11 cellular contexts compared by ENCODE assay signal in the genomic region with DNA sequence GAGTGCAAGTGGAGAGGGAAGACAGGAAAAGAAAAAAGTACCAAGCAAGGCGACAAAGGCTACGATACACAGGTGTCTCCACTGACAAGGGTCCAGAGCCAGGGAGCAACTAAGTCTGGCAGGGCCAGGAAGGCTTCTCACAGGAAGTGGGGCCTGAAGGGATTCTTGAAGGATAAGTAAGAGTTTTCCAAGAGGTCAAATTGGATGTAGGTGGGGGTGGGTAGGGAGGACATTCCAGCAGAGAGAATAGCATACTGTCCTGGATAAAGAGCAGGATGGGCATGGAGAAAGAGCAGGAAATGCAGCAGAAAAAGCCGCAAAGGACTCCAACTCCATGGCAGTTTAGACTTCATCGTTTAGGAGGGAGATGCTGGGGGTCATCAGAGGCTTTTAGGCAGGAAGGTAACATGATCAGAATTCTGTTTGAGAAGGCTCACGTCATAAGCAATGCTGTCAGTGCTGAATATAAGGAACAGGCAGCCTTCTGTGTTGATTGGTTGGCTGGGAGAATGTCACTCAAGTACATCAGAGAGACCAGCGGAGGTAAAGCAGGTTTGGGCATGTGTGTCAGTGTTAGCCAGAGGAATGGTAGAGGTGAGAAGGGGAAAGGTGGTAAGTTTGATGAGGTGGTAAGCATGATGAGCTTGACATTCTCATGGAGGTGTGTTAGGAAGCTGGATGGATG. TPM values are rescaled to one million over a fixed set of nuclear protein-coding genes. Genes with fewer than 3 reads are reported as not detected.
DNase-seq lines count a peak whose midpoint lies in the region; ATAC-seq, FAIRE-seq and TF ChIP-seq lines count a peak whose summit lies in the region.
"Had no signal": no experiment of that assay in that cellular context is flagged by ENCODE, and none has a peak within 500 bp of the region (broad histone marks: within the 10 kb centered on the region; RNA-seq: fewer than 3 reads in every experiment).

No MANE protein-coding gene starts in this region.

- H2AFZ ChIP-seq in GM23338 = no peak overlapping the region; the same call in 1 of the 2 replicates

- H3K9me3 Mint-ChIP-seq in GM23338 (no peaks in the 10 kb centered on the region; the same call in 2 of the 3 replicates), chondrocyte (ENCODE audit: low read depth) (no peaks in the 10 kb centered on the region)
- H3K9me3 Mint-ChIP-seq in effector memory CD8-positive, alpha-beta T cell = no peaks in the 10 kb centered on the region

- H3K27ac Mint-ChIP-seq in GM23338 (no peak overlapping the region), chondrocyte (ENCODE audit: unreplicated experiment) (no peak overlapping the region)
- peak overlapping the region; percentile 81 to 97 for H3K27ac Mint-ChIP-seq in effector memory CD8-positive, alpha-beta T cell

- H4K20me1 ChIP-seq in GM23338 (replicated peaks; ENCODE audit: insufficient read depth) = no peaks in the 10 kb centered on the region

- H3K27ac ChIP-seq in GM23338 (ENCODE audit: low read depth) (no peak overlapping the region), SJCRH30 (peak overlapping the region; percentile 91), small intestine (ENCODE audit: low read depth in 1 of 2, low read length in 1 of 2) (peak overlapping the region; percentile 57 to 86)
- H3K27ac ChIP-seq: brain microvascular endothelial cell had no signal

- H3K4me3 ChIP-seq in GM23338 = no peak overlapping the region
- no peak overlapping the region for H3K4me3 ChIP-seq in SJCRH30
- H3K4me3 ChIP-seq in small intestine (ENCODE audit: low read depth in 1 of 2, low read length in 2 of 2) = no peak overlapping the region

- H3K27me3 ChIP-seq in GM23338 (ENCODE audit: insufficient read depth) (no peaks in the 10 kb centered on the region), SJCRH30 (no peaks in the 10 kb centered on the region), small intestine (ENCODE audit: control insufficient read depth in 2 of 2, insufficient read depth in 2 of 2, low read length in 2 of 2) (no peaks in the 10 kb centered on the region)
- H3K27me3 ChIP-seq: brain microvascular endothelial cell had no signal

- ATAC-seq in GM23338 (no peak), GM21825 (IDR thresholded peaks at IDR 0.05; ENCODE audit: unreplicated experiment) (no peak)
- ATAC-seq in effector memory CD8-positive, alpha-beta T cell (replicated peaks) = peak; percentile 12
- ATAC-seq: HCT116 had no signal

- TF ChIP-seq CTCF in GM23338 (conservative IDR thresholded peaks at IDR 0.05; ENCODE audit: low read depth in 2 of 2) = no peak
- TF ChIP-seq CTCF in chondrocyte (IDR thresholded peaks at IDR 0.05) = no peak

- H3K27me3 Mint-ChIP-seq in GM23338 (ENCODE audit: insufficient read depth, low read depth, poor library complexity) (peaks cover 3% of the 10 kb centered on the region), chondrocyte (ENCODE audit: low read depth) (no peaks in the 10 kb centered on the region)
- H3K27me3 Mint-ChIP-seq in effector memory CD8-positive, alpha-beta T cell = no peaks in the 10 kb centered on the region

- H3K36me3 Mint-ChIP-seq in GM23338 (ENCODE audit: low read depth) = no peaks in the 10 kb centered on the region
- H3K36me3 Mint-ChIP-seq in effector memory CD8-positive, alpha-beta T cell (ENCODE audit: insufficient read depth) = peaks cover 22% of the 10 kb centered on the region
- no peaks in the 10 kb centered on the region for H3K36me3 Mint-ChIP-seq in chondrocyte (ENCODE audit: low read depth)

- H3K9me3 ChIP-seq in SJCRH30 (replicated peaks) = no peaks in the 10 kb centered on the region
- H3K9me3 ChIP-seq in small intestine (ENCODE audit: control insufficient read depth, low read depth) = no peaks in the 10 kb centered on the region

- H3K9me2 ChIP-seq in GM23338 (ENCODE audit: insufficient read depth) = no peaks in the 10 kb centered on the region

- H3F3A ChIP-seq in GM23338 (replicated peaks; ENCODE audit: low read depth) = no peaks in the 10 kb centered on the region

- H3K4me1 Mint-ChIP-seq in GM23338 (peaks cover 33% of the 10 kb centered on the region), chondrocyte (ENCODE audit: low read depth) (peaks cover 34% of the 10 kb centered on the region)
- H3K4me1 Mint-ChIP-seq in effector memory CD8-positive, alpha-beta T cell (ENCODE audit: low read depth in 2 of 2) = peaks cover 92 to 98% of the 10 kb centered on the region in 2 donors

- H3K4me3 Mint-ChIP-seq in GM23338 (no peak overlapping the region), chondrocyte (ENCODE audit: unreplicated experiment) (no peak overlapping the region)
- peak overlapping the region; percentile 84 to 97 for H3K4me3 Mint-ChIP-seq in effector memory CD8-positive, alpha-beta T cell

- DNase-seq in GM23338 (ENCODE audit: low spot score) (peak; percentile 28), SJCRH30 (peak in 1 of 2 experiments; percentile 31), small intestine (no peak), NCI-H526 (lab: John Stamatoyannopoulos, UW) (no peak), chondrocyte (ENCODE audit: low spot score) (no peak)
- no peak for DNase-seq in effector memory CD8-positive, alpha-beta T cell
- DNase-seq: activated CD4-positive, alpha-beta T cell treated with anti-CD3 and anti-CD28 coated beads, Interleukin-2, amount 50 U/mL, for 48 hours; brain microvascular endothelial cell; glutamatergic neuron had no signal

- WGBS in small intestine, 3 donors = 75 to 90% (median 84%) methylated on average over 6 of the region's 6 CpGs

- H3K4me2 ChIP-seq in GM23338 = peak overlapping the region; percentile 33; the same call in 1 of the 2 replicates

- peaks cover 26% of the 10 kb centered on the region for H3K4me1 ChIP-seq in GM23338 (ENCODE audit: insufficient read depth)
- peaks cover 54% of the 10 kb centered on the region for H3K4me1 ChIP-seq in SJCRH30
- peaks cover 0 to 9% of the 10 kb centered on the region in 2 donors for H3K4me1 ChIP-seq in small intestine (ENCODE audit: control insufficient read depth in 2 of 2, insufficient read depth in 1 of 2, low read depth in 1 of 2, low read length in 1 of 2)

- H3K36me3 ChIP-seq in GM23338 (ENCODE audit: insufficient read depth) (no peaks in the 10 kb centered on the region), SJCRH30 (no peaks in the 10 kb centered on the region), small intestine (ENCODE audit: control insufficient read depth in 2 of 2, insufficient read depth in 2 of 2, low read length in 2 of 2) (no peaks in the 10 kb centered on the region)
- H3K36me3 ChIP-seq: brain microvascular endothelial cell had no signal

- H3K79me2 ChIP-seq in GM23338 (replicated peaks; ENCODE audit: insufficient read depth) = no peaks in the 10 kb centered on the region

- FAIRE-seq in small intestine (lab: Jason Lieb, UNC) = no peak

TF ChIP-seq in GM23338, 12 proteins besides CTCF, POLR2A, EP300 and RAD21:
- TF ChIP-seq EZH2phosphoT487 (IDR thresholded peaks at IDR 0.05; ENCODE audit: unreplicated experiment) (no peak), STAT1 (IDR thresholded peaks at IDR 0.05; ENCODE audit: unreplicated experiment) (no peak), NANOG (IDR thresholded peaks at IDR 0.05; ENCODE audit: borderline replicate concordance) (no peak), CREB1 (CRISPR knock-in tag; IDR thresholded peaks at IDR 0.05; ENCODE audit: low read depth) (no peak), ZNF114 (CRISPR knock-in tag; IDR thresholded peaks at IDR 0.05) (no peak), ZNF331 (CRISPR knock-in tag; IDR thresholded peaks at IDR 0.05; ENCODE audit: low read depth) (no peak), POLR2AphosphoS5 (IDR thresholded peaks at IDR 0.05; ENCODE audit: low read depth) (no peak)
- TF ChIP-seq, protein P1, sequence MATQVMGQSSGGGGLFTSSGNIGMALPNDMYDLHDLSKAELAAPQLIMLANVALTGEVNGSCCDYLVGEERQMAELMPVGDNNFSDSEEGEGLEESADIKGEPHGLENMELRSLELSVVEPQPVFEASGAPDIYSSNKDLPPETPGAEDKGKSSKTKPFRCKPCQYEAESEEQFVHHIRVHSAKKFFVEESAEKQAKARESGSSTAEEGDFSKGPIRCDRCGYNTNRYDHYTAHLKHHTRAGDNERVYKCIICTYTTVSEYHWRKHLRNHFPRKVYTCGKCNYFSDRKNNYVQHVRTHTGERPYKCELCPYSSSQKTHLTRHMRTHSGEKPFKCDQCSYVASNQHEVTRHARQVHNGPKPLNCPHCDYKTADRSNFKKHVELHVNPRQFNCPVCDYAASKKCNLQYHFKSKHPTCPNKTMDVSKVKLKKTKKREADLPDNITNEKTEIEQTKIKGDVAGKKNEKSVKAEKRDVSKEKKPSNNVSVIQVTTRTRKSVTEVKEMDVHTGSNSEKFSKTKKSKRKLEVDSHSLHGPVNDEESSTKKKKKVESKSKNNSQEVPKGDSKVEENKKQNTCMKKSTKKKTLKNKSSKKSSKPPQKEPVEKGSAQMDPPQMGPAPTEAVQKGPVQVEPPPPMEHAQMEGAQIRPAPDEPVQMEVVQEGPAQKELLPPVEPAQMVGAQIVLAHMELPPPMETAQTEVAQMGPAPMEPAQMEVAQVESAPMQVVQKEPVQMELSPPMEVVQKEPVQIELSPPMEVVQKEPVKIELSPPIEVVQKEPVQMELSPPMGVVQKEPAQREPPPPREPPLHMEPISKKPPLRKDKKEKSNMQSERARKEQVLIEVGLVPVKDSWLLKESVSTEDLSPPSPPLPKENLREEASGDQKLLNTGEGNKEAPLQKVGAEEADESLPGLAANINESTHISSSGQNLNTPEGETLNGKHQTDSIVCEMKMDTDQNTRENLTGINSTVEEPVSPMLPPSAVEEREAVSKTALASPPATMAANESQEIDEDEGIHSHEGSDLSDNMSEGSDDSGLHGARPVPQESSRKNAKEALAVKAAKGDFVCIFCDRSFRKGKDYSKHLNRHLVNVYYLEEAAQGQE (IDR thresholded peaks at IDR 0.05; ENCODE audit: unreplicated experiment) = no peak

RNA-seq across cellular contexts. Expression of a gene that starts 35.1 kb away (rescaled TPM):
- 1.9 and 2.5 TPM in 2 replicates for total RNA-seq in GM23338 (2014; rRNA removed; shearing (Covaris generic))
- 1.9 and 2.0 TPM in 2 replicates for polyA plus RNA-seq in GM23338 (2016; fragmentation: Nextera tagmentation; extraction: Ambion mirVana)
- total RNA-seq in SJCRH30 (2014; rRNA removed; shearing (Covaris generic)) = 6.3 and 6.6 TPM in 2 replicates
- 1 to 10 TPM; 1.8 to 7.6 (median 3.6) TPM for polyA plus RNA-seq in small intestine
- total RNA-seq in chondrocyte = 0.31 to 0.50 TPM in 2 of 3 replicates, not detected in the other

Comparison
In these comparisons a context has a peak if more than half of its experiments do, and no peak if none do; other contexts are left out.
1. H3K27ac Mint-ChIP-seq: peak in effector memory CD8-positive, alpha-beta T cell (2 of 2); none in GM23338 (single experiment) and chondrocyte (single experiment).
2. H3K4me3 Mint-ChIP-seq: peak in effector memory CD8-positive, alpha-beta T cell (2 of 2); none in GM23338 (single experiment) and chondrocyte (single experiment).